Comparison of ENCODE assay signal across 1 cellular context in the genomic region with DNA sequence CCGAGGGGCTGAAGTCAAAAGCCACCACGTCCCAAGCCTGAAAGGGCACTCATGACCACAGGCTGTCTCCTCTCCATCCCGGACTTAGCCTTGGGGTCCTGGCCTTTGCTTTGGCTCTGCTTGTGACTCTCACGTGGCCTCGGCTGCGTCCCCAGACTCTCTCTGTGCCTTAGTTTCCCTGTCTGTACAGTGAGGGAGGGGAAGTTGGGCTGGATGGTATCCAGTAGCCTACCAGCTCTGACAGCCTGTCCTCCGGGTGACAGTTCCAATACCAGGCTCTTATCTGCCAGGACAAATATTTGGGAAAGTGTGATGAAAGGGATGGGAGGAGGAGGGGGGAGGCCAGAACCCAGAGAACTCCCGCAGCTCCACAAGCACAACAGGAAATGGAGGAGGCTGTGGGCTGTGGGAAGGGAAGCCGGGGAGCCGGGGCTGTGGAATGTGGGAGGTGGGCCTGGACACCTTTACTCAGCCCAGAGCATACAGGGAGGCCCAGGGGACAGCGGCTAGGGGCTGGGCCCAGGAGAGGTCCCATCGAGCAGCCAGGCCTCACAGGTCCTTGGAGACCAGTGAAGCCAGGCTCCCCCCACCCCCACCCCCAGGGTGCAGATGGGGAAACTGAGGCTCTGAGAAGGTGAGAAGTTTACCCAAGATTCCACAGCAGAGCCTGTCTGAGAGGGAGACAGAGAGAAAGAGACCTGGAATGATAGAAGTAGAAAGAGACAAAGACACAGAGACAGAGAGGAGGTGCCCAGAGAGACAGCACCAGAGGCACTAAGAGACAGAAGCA.
TF ChIP-seq lines count a peak whose summit lies in the region.

No MANE protein-coding gene starts in this region.

TF ChIP-seq in HepG2, 621 proteins besides CTCF, POLR2A, EP300 and RAD21 (continued from another document and continues in another):
- TF ChIP-seq SNAPC4 (CRISPR knock-in tag; IDR thresholded peaks at IDR 0.05) (no peak), NFYC (CRISPR knock-in tag; IDR thresholded peaks at IDR 0.05) (no peak), ZNF292 (CRISPR knock-in tag; IDR thresholded peaks at IDR 0.05; ENCODE audit: borderline replicate concordance, low read depth) (peak; percentile 80; the same call in 1 of the 2 replicates), ZNF543 (CRISPR knock-in tag; IDR thresholded peaks at IDR 0.05) (peak; percentile 92; the same call in 1 of the 2 replicates), AKAP8 (CRISPR knock-in tag; IDR thresholded peaks at IDR 0.05) (0 out of 2 replicates have a peak, but pooled peaks have one; percentile 66), DPF2 (CRISPR knock-in tag; IDR thresholded peaks at IDR 0.05; ENCODE audit: borderline replicate concordance, low read depth) (peak; percentile 93), ZNF644 (CRISPR knock-in tag; IDR thresholded peaks at IDR 0.05; ENCODE audit: low read depth) (peak; percentile 38; the same call in 1 of the 2 replicates), TOE1 (CRISPR knock-in tag; IDR thresholded peaks at IDR 0.05) (no peak), BHLHE40 (IDR thresholded peaks at IDR 0.05; ENCODE audit: low read length) (peak; percentile 13; the same call in 1 of the 2 replicates), ZBTB46 (CRISPR knock-in tag; IDR thresholded peaks at IDR 0.05; ENCODE audit: borderline replicate concordance) (no peak), ZUFSP (CRISPR knock-in tag; IDR thresholded peaks at IDR 0.05; ENCODE audit: borderline replicate concordance) (no peak), NCOA5 (CRISPR knock-in tag; IDR thresholded peaks at IDR 0.05) (no peak), REXO4 (CRISPR knock-in tag; IDR thresholded peaks at IDR 0.05; ENCODE audit: borderline replicate concordance) (no peak), ZNF547 (CRISPR knock-in tag; IDR thresholded peaks at IDR 0.05) (peak; percentile 36; the same call in 1 of the 2 replicates), KMT2A (CRISPR knock-in tag; IDR thresholded peaks at IDR 0.05) (no peak), TCF12 (IDR thresholded peaks at IDR 0.05) (no peak), TCF12 (CRISPR knock-in tag; IDR thresholded peaks at IDR 0.05) (peak; percentile 80; the same call in 1 of the 2 replicates), SOX13 (IDR thresholded peaks at IDR 0.05) (peak; percentile 39; the same call in 1 of the 2 replicates), SOX13 (CRISPR knock-in tag; conservative IDR thresholded peaks at IDR 0.05 in 1 of 2, IDR thresholded peaks at IDR 0.05 in 1 of 2) (peak in 1 of 2 experiments; percentile 84; a peak in 2 of 4 replicates), KDM4B (CRISPR knock-in tag; IDR thresholded peaks at IDR 0.05) (peak; percentile 42; the same call in 1 of the 2 replicates), ZSCAN9 (CRISPR knock-in tag; IDR thresholded peaks at IDR 0.05; ENCODE audit: borderline replicate concordance) (0 out of 2 replicates have a peak, but pooled peaks have one; percentile 57), PRDM10 (CRISPR knock-in tag; IDR thresholded peaks at IDR 0.05; ENCODE audit: low read depth) (0 out of 2 replicates have a peak, but pooled peaks have one; percentile 59), ZNF883 (CRISPR knock-in tag; IDR thresholded peaks at IDR 0.05; ENCODE audit: not compliant biosample characterization) (peak; percentile 29), SMYD3 (CRISPR knock-in tag; IDR thresholded peaks at IDR 0.05) (no peak), DRAP1 (CRISPR knock-in tag; IDR thresholded peaks at IDR 0.05) (peak; percentile 76), ZSCAN5A (CRISPR knock-in tag; IDR thresholded peaks at IDR 0.05; ENCODE audit: borderline replicate concordance) (0 out of 2 replicates have a peak, but pooled peaks have one; percentile 49), FOSL1 (CRISPR knock-in tag; IDR thresholded peaks at IDR 0.05; ENCODE audit: borderline replicate concordance) (peak; percentile 25; the same call in 1 of the 2 replicates)
- TF ChIP-seq, protein P1, sequence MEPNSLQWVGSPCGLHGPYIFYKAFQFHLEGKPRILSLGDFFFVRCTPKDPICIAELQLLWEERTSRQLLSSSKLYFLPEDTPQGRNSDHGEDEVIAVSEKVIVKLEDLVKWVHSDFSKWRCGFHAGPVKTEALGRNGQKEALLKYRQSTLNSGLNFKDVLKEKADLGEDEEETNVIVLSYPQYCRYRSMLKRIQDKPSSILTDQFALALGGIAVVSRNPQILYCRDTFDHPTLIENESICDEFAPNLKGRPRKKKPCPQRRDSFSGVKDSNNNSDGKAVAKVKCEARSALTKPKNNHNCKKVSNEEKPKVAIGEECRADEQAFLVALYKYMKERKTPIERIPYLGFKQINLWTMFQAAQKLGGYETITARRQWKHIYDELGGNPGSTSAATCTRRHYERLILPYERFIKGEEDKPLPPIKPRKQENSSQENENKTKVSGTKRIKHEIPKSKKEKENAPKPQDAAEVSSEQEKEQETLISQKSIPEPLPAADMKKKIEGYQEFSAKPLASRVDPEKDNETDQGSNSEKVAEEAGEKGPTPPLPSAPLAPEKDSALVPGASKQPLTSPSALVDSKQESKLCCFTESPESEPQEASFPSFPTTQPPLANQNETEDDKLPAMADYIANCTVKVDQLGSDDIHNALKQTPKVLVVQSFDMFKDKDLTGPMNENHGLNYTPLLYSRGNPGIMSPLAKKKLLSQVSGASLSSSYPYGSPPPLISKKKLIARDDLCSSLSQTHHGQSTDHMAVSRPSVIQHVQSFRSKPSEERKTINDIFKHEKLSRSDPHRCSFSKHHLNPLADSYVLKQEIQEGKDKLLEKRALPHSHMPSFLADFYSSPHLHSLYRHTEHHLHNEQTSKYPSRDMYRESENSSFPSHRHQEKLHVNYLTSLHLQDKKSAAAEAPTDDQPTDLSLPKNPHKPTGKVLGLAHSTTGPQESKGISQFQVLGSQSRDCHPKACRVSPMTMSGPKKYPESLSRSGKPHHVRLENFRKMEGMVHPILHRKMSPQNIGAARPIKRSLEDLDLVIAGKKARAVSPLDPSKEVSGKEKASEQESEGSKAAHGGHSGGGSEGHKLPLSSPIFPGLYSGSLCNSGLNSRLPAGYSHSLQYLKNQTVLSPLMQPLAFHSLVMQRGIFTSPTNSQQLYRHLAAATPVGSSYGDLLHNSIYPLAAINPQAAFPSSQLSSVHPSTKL (CRISPR knock-in tag; IDR thresholded peaks at IDR 0.05) = peak; percentile 92
- TF ChIP-seq, protein P2, sequence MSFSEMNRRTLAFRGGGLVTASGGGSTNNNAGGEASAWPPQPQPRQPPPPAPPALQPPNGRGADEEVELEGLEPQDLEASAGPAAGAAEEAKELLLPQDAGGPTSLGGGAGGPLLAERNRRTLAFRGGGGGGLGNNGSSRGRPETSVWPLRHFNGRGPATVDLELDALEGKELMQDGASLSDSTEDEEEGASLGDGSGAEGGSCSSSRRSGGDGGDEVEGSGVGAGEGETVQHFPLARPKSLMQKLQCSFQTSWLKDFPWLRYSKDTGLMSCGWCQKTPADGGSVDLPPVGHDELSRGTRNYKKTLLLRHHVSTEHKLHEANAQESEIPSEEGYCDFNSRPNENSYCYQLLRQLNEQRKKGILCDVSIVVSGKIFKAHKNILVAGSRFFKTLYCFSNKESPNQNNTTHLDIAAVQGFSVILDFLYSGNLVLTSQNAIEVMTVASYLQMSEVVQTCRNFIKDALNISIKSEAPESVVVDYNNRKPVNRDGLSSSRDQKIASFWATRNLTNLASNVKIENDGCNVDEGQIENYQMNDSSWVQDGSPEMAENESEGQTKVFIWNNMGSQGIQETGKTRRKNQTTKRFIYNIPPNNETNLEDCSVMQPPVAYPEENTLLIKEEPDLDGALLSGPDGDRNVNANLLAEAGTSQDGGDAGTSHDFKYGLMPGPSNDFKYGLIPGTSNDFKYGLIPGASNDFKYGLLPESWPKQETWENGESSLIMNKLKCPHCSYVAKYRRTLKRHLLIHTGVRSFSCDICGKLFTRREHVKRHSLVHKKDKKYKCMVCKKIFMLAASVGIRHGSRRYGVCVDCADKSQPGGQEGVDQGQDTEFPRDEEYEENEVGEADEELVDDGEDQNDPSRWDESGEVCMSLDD (CRISPR knock-in tag; IDR thresholded peaks at IDR 0.05; ENCODE audit: borderline replicate concordance) = peak; percentile 35; the same call in 1 of the 2 replicates
